In genomic region chr11:208177-208916, GRCh38 we compare ENCODE assay signal across 8 cellular contexts. TPM values are rescaled to one million over a fixed set of nuclear protein-coding genes. Genes with fewer than 3 reads are reported as not detected.
DNase-seq lines count a peak whose midpoint lies in the region; ATAC-seq and TF ChIP-seq lines count a peak whose summit lies in the region.

No MANE protein-coding gene starts in this region.

- 0 to 1% methylated on average over 39 to 50 of the region's 57 CpGs for WGBS in mesodermal cell (ENCODE audit: insufficient coverage in 2 of 2), 2 experiments

- no peaks in the 10 kb centered on the region for H3K9me3 Mint-ChIP-seq in endothelial cell (ENCODE audit: unreplicated experiment)

- peak overlapping the region; percentile 99 for H3K4me3 Mint-ChIP-seq in endothelial cell (ENCODE audit: unreplicated experiment)

- peak overlapping the region; percentile 98 for H3K27ac Mint-ChIP-seq in endothelial cell (ENCODE audit: unreplicated experiment)

- peak overlapping the region; percentile 97 for H3K27ac ChIP-seq in mesodermal cell (ENCODE audit: low read depth, low read length, severe bottlenecking)

- DNase-seq in NCI-H1436 (lab: John Stamatoyannopoulos, UW) (peak; percentile 54), NCI-H1436 treated with DMSO at 0.1 percent for 48 hours (lab: John Stamatoyannopoulos, UW) (no peak), NOMO-1 treated with DMSO at 0.1 percent for 48 hours (lab: John Stamatoyannopoulos, UW; ENCODE audit: unreplicated experiment) (peak; percentile 79), endothelial cell (ENCODE audit: low spot score) (peak; percentile 77)
- DNase-seq in activated CD8-positive, alpha-beta memory T cell treated with anti-CD3 and anti-CD28 coated beads, Interleukin-2, amount 50 U/mL, for 4 hours, result peak; percentile 81
- DNase-seq in stimulated activated CD8-positive, alpha-beta memory T cell treated with anti-CD3 and anti-CD28 coated beads, Interleukin-15, amount 100 ng/mL, for 24 hours (ENCODE audit: low read depth), result peak; percentile 57

- peak overlapping the region; percentile 92 for H3K4me3 ChIP-seq in mesodermal cell (ENCODE audit: extremely low read depth, insufficient read depth, low read length, poor library complexity, severe bottlenecking)

- no peak for TF ChIP-seq CTCF in endothelial cell (IDR thresholded peaks at IDR 0.05; ENCODE audit: unreplicated experiment)

- H3K36me3 ChIP-seq in mesodermal cell (ENCODE audit: control insufficient read depth, insufficient read depth, low read length), result peaks cover 69% of the 10 kb centered on the region

- H3K4me1 Mint-ChIP-seq in endothelial cell (ENCODE audit: unreplicated experiment), result peaks cover 30% of the 10 kb centered on the region

- peaks cover 25% of the 10 kb centered on the region for H3K27me3 Mint-ChIP-seq in endothelial cell (ENCODE audit: unreplicated experiment)

- H3K9me3 ChIP-seq in mesodermal cell (ENCODE audit: control insufficient read depth, low read length), result no peaks in the 10 kb centered on the region

- H3K36me3 Mint-ChIP-seq in endothelial cell (ENCODE audit: low read depth, unreplicated experiment), result peaks cover 25% of the 10 kb centered on the region

- peaks cover 29% of the 10 kb centered on the region for H3K4me1 ChIP-seq in mesodermal cell (ENCODE audit: control insufficient read depth, insufficient read depth, low read length, poor library complexity, severe bottlenecking)

- peak; percentile 45 for ATAC-seq in HG03432 (IDR thresholded peaks at IDR 0.05; ENCODE audit: unreplicated experiment)

RNA-seq across cellular contexts. Expression of gene RIC8A, which starts 0.8 kb away (rescaled TPM):
- 89.2 TPM for total RNA-seq in endothelial cell (ENCODE audit: unreplicated experiment)
- polyA plus RNA-seq in mesodermal cell (2013, experiment 1 of 2), result 76.3 TPM
- polyA plus RNA-seq in mesodermal cell (2013, experiment 2 of 2), result 65.8 TPM

RNA-seq across cellular contexts. Expression of gene BET1L, which starts 1.1 kb away (rescaled TPM):
- total RNA-seq in endothelial cell (ENCODE audit: unreplicated experiment), result 64.4 TPM
- 51.3 TPM for polyA plus RNA-seq in mesodermal cell (2013, experiment 1 of 2)
- polyA plus RNA-seq in mesodermal cell (2013, experiment 2 of 2), result 44.1 TPM

RNA-seq across cellular contexts. Expression of gene SCGB1C1, which starts 15.5 kb away (rescaled TPM):
- not detected for total RNA-seq in endothelial cell (ENCODE audit: unreplicated experiment)
- polyA plus RNA-seq in mesodermal cell (2013, experiment 1 of 2), result not detected
- polyA plus RNA-seq in mesodermal cell (2013, experiment 2 of 2), result not detected

RNA-seq across cellular contexts. Expression of gene SIRT3, which starts 27.8 kb away (rescaled TPM):
- 23.4 TPM for total RNA-seq in endothelial cell (ENCODE audit: unreplicated experiment)
- polyA plus RNA-seq in mesodermal cell (2013, experiment 1 of 2), result 19.6 TPM
- polyA plus RNA-seq in mesodermal cell (2013, experiment 2 of 2), result 17.5 TPM

RNA-seq across cellular contexts. Expression of gene PSMD13, which starts 28.4 kb away (rescaled TPM):
- 189 TPM for total RNA-seq in endothelial cell (ENCODE audit: unreplicated experiment)
- 169 TPM for polyA plus RNA-seq in mesodermal cell (2013, experiment 1 of 2)
- 153 TPM for polyA plus RNA-seq in mesodermal cell (2013, experiment 2 of 2)
